ENCODE assay signal across 17 cellular contexts in genomic region chr6:119172813-119173212, GRCh38.
DNase-seq lines count a peak whose midpoint lies in the region; ATAC-seq and TF ChIP-seq lines count a peak whose summit lies in the region.
"Had no signal": no experiment of that assay in that cellular context is flagged by ENCODE, and none has a peak within 500 bp of the region (broad histone marks: within the 10 kb centered on the region; RNA-seq: fewer than 3 reads in every experiment).

No MANE protein-coding gene starts in this region.

- no peaks in the 10 kb centered on the region for H3K27me3 ChIP-seq in right lobe of liver
- no peaks in the 10 kb centered on the region for H3K27me3 ChIP-seq in BE2C
- H3K27me3 ChIP-seq: neutrophil, thyroid gland had no signal

- H3K4me1 ChIP-seq in right lobe of liver, result peaks cover 0 to 13% (median 0%) of the 10 kb centered on the region in 4 donors
- H3K4me1 ChIP-seq in BE2C, result peaks cover 7% of the 10 kb centered on the region

- ATAC-seq in right lobe of liver, result peak in 3 of 4 donors; percentile 24 to 70 (median 64)
- no peak for ATAC-seq in GM18907 (IDR thresholded peaks at IDR 0.05; ENCODE audit: unreplicated experiment)
- no peak for ATAC-seq in HG03439 (IDR thresholded peaks at IDR 0.05; ENCODE audit: unreplicated experiment)
- ATAC-seq: activated naive CD4-positive, alpha-beta T cell treated with anti-CD3 and anti-CD28 coated beads, Interleukin-2, amount 50 U/mL, for 72 hours; stimulated activated effector memory CD8-positive, alpha-beta T cell treated with anti-CD3 and anti-CD28 coated beads, Interleukin-12 subunit alpha, Interleukin-12 subunit beta, amount 100 ng/mL, for 72 hours had no signal

- intact Hi-C loops in right lobe of liver (cut with DNase I), result no loop called here

- WGBS in right lobe of liver (ENCODE audit: insufficient coverage, low coverage, low lambda C conversion rate, missing lambda C conversion rate), result 59% methylated on average over 2 of the region's 2 CpGs

- H3K9me3 ChIP-seq in right lobe of liver, result no peaks in the 10 kb centered on the region
- no peaks in the 10 kb centered on the region for H3K9me3 ChIP-seq in BE2C
- H3K9me3 ChIP-seq: neutrophil, thyroid gland had no signal

- TF ChIP-seq POLR2A in right lobe of liver (IDR thresholded peaks at IDR 0.05), result no peak

- H3K4me3 ChIP-seq in choroid plexus epithelial cell (ENCODE audit: low read depth, low read length) (no peak overlapping the region), right lobe of liver (no peak overlapping the region), BE2C (ENCODE audit: low read depth, low read length) (no peak overlapping the region)
- H3K4me3 ChIP-seq: thyroid gland had no signal

- peak; percentile 25 for DNase-seq in GM04503 (ENCODE audit: low read depth)
- peak; percentile 67 for DNase-seq in M059J (ENCODE audit: low read depth)
- peak; percentile 59 for DNase-seq in choroid plexus epithelial cell (ENCODE audit: low read depth)
- no peak for DNase-seq in right lobe of liver
- no peak for DNase-seq in BE2C
- no peak for DNase-seq in activated CD4-positive, alpha-beta T cell treated with anti-CD3 and anti-CD28 coated beads for 48 hours
- DNase-seq: CD4-positive, alpha-beta memory T cell; DMS79 treated with DMSO at 0.1 percent for 48 hours; NCI-H1436; NCI-H774; retina; thyroid gland had no signal

- TF ChIP-seq CTCF in choroid plexus epithelial cell (conservative IDR thresholded peaks at IDR 0.05; ENCODE audit: low read depth, low read length), result no peak
- TF ChIP-seq CTCF in right lobe of liver (IDR thresholded peaks at IDR 0.05), result no peak
- TF ChIP-seq CTCF in BE2C (IDR thresholded peaks at IDR 0.05; ENCODE audit: low read depth, low read length), result no peak

- H3K36me3 ChIP-seq in right lobe of liver, result peaks cover 0 to 2% (median 0%) of the 10 kb centered on the region in 4 donors
- H3K36me3 ChIP-seq in BE2C, result peaks cover 6% of the 10 kb centered on the region
- H3K36me3 ChIP-seq: neutrophil, thyroid gland had no signal

- no peak overlapping the region for H3K27ac ChIP-seq in right lobe of liver
- H3K27ac ChIP-seq: neutrophil had no signal

Comparison
In these comparisons a context has a peak if more than half of its experiments do, and no peak if none do; other contexts are left out.
1. DNase-seq: peak in GM04503 (single experiment), M059J (single experiment) and choroid plexus epithelial cell (single experiment); none in right lobe of liver (0 of 3), BE2C (single experiment) and activated CD4-positive, alpha-beta T cell treated with anti-CD3 and anti-CD28 coated beads for 48 hours (single experiment).
2. ATAC-seq: peak in right lobe of liver (3 of 4); none in GM18907 (single experiment) and HG03439 (single experiment).